In the genomic region with DNA sequence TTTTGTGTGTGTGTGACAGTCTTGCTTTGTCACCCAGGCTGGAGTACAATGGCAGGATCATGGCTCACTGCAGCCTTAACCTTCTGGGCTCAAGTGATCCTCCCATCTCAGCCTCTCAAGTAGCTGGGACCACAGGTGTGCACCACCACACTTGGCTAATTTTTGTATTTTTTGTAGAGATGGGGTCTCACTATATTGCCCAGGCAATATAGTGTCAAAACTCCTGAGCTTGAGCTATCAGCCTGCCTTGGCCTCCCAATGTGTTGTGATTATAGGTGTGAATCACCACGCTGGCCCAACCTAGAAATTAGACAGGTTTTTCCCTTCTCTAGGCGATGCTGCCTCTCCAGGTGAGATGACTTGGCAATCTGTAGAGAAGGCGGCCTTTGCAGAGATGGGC, we compare ENCODE assay signal across 7 cellular contexts.
A peak's percentile ranks its signal among the peaks of the same experiment; 100 is the strongest.
DNase-seq lines count a peak whose midpoint lies in the region; ATAC-seq, FAIRE-seq and TF ChIP-seq lines count a peak whose summit lies in the region.
"Not testable (repeated sequence)": the region's sequence is repeated elsewhere in the genome, so short reads cannot be mapped to it uniquely, and the experiment has no call there.

No MANE protein-coding gene starts in this region.

- not testable (repeated sequence) for H3K4me2 ChIP-seq in HepG2 (ENCODE audit: low read depth, low read length); mesendoderm (ENCODE audit: low read length)

- H2BK5ac ChIP-seq in mesendoderm (ENCODE audit: low read length), result not testable (repeated sequence)

- CTCF ChIA-PET in HEK293 (lab: Yijun Ruan, JAX); HepG2 (lab: Yijun Ruan, JAX; ENCODE audit: low intra/inter-chr PET ratio, low total read pairs): not testable (repeated sequence)

- TF ChIP-seq CTCF in CD14-positive monocyte (IDR thresholded peaks at IDR 0.05); HEK293 (tag by site-specific recombination; IDR thresholded peaks at IDR 0.05); VCaP (conservative IDR thresholded peaks at IDR 0.05); epithelial cell of esophagus (IDR thresholded peaks at IDR 0.05; ENCODE audit: insufficient read depth, low read depth, low read length, missing control alignments); HepG2 (CRISPR knock-in tag; IDR thresholded peaks at IDR 0.05); spleen (IDR thresholded peaks at IDR 0.05 in 8 of 11, conservative IDR thresholded peaks at IDR 0.05 in 3 of 11): not testable (repeated sequence)

- H4K5ac ChIP-seq in mesendoderm (ENCODE audit: low read length), result not testable (repeated sequence)

- H3K9me3 ChIP-seq in HEK293 (ENCODE audit: control insufficient read depth, insufficient read depth, low read depth, low read length); HepG2 (ENCODE audit: low read length); spleen: not testable (repeated sequence)

- in situ Hi-C loops in HepG2 (cut with HindIII; ENCODE audit: extremely low pct_ligation_motif_present, low pct_unique_long_range_greater_than_20kb), result not testable (repeated sequence)

- not testable (repeated sequence) for H3K27me3 ChIP-seq in HepG2 (ENCODE audit: control insufficient read depth in 1 of 2, insufficient read depth in 2 of 2, low read length in 2 of 2); mesendoderm (ENCODE audit: insufficient read depth, low read length, poor library complexity); spleen (replicated peaks in 1 of 7)

- not testable (repeated sequence) for BruUV-seq in HepG2 (replicated peaks; lab: Mats Ljungman, UMichigan)

- TF ChIP-seq EP300 in HepG2 (IDR thresholded peaks at IDR 0.05; ENCODE audit: low read depth in 2 of 2, low read length in 2 of 2); HepG2 (CRISPR knock-in tag; IDR thresholded peaks at IDR 0.05; ENCODE audit: borderline replicate concordance): not testable (repeated sequence)

- ATAC-seq in HepG2, result not testable (repeated sequence)

- H3K18ac ChIP-seq in mesendoderm (ENCODE audit: low read length), result not testable (repeated sequence)

- H2AK5ac ChIP-seq in mesendoderm (ENCODE audit: low read length), result not testable (repeated sequence)

- not testable (repeated sequence) for H2AFZ ChIP-seq in HepG2 (ENCODE audit: low read length)

- H4K20me1 ChIP-seq in HepG2 (ENCODE audit: insufficient read depth, low read length), result not testable (repeated sequence)

- intact Hi-C loops in CD14-positive monocyte (cut with micrococcal nuclease); HepG2 (cut with micrococcal nuclease; ENCODE audit: unreplicated experiment); spleen (cut with DNase I; ENCODE audit: low total_unique reads): not testable (repeated sequence)

- not testable (repeated sequence) for H3K9me3 Mint-ChIP-seq in CD14-positive monocyte

- H3K4me1 Mint-ChIP-seq in CD14-positive monocyte, result peaks cover 36% of the 10 kb centered on the region

- H4K8ac ChIP-seq in mesendoderm (ENCODE audit: low read depth, low read length), result not testable (repeated sequence)

- not testable (repeated sequence) for H3K56ac ChIP-seq in mesendoderm (ENCODE audit: low read length)

- not testable (repeated sequence) for FAIRE-seq in HepG2 (lab: Jason Lieb, UNC)

- not testable (repeated sequence) for H3K9ac ChIP-seq in HepG2 (ENCODE audit: insufficient read depth, low read depth, low read length); mesendoderm (ENCODE audit: low read length)

- not testable (repeated sequence) for H3K36me3 ChIP-seq in HEK293 (ENCODE audit: control insufficient read depth in 2 of 2, insufficient read depth in 1 of 2, low read length in 2 of 2); HepG2 (replicated peaks in 1 of 2; ENCODE audit: control insufficient read depth in 1 of 2, insufficient read depth in 2 of 2, low read length in 2 of 2); mesendoderm (ENCODE audit: control insufficient read depth, insufficient read depth, low read length); spleen

- H2BK120ac ChIP-seq in mesendoderm (ENCODE audit: low read depth, low read length), result not testable (repeated sequence)

- DNase-seq in CD14-positive monocyte (ENCODE audit: low spot score); HepG2 (ENCODE audit: low spot score); mesendoderm; spleen: not testable (repeated sequence)
- peak; percentile 19 for DNase-seq in epithelial cell of esophagus (ENCODE audit: low read depth)

- H3K27me3 Mint-ChIP-seq in CD14-positive monocyte (ENCODE audit: low read depth in 3 of 3), result not testable (repeated sequence)

- not testable (repeated sequence) for H3K79me1 ChIP-seq in mesendoderm (ENCODE audit: low read length)

- not testable (repeated sequence) for H3K4me3 ChIP-seq in HEK293 (ENCODE audit: low read depth, low read length); epithelial cell of esophagus (ENCODE audit: low read length); HepG2 (replicated peaks in 1 of 3; ENCODE audit: insufficient read depth in 1 of 3, low read depth in 2 of 3, low read length in 3 of 3); mesendoderm (ENCODE audit: low read length); spleen

- H2BK15ac ChIP-seq in mesendoderm (replicated peaks; ENCODE audit: low read depth), result not testable (repeated sequence)

- not testable (repeated sequence) for H3K36me3 Mint-ChIP-seq in CD14-positive monocyte

- H3K4me3 Mint-ChIP-seq in CD14-positive monocyte, result not testable (repeated sequence)

- peak overlapping the region; percentile 33 for H3K23ac ChIP-seq in mesendoderm (ENCODE audit: low read length)

- POLR2A ChIA-PET in HEK293 (lab: Yijun Ruan, JAX), result not testable (repeated sequence)
- POLR2A ChIA-PET in HepG2 (lab: Yijun Ruan, JAX), result interaction anchor here (0.7 kb wide), 1 partner anchor 10 kb away, joined by 3 read pairs; no protein-coding TSS in a partner anchor

- H3K79me2 ChIP-seq in HepG2 (ENCODE audit: insufficient read depth, low read length); mesendoderm (ENCODE audit: control insufficient read depth, insufficient read depth, low read length): not testable (repeated sequence)

- 100% methylated on average over 3 of the region's 3 CpGs for WGBS in HepG2 (ENCODE audit: low lambda C conversion rate)
- no CpG with 5 or more reads among the region's 3 CpGs for WGBS in mesendoderm (ENCODE audit: extremely low coverage, insufficient coverage, low lambda C conversion rate)
- WGBS in spleen, 5 donors, result 90 to 97% (median 90%) methylated on average over 3 of the region's 3 CpGs

- H3K27ac Mint-ChIP-seq in CD14-positive monocyte, result peak overlapping the region in 6 of 7 donors; percentile 2 to 81 (median 51)

- not testable (repeated sequence) for H3K4ac ChIP-seq in mesendoderm (ENCODE audit: low read depth, low read length)

- H3K4me1 ChIP-seq in HEK293 (ENCODE audit: control insufficient read depth, insufficient read depth, low read length); mesendoderm (ENCODE audit: control insufficient read depth, low read depth, low read length); spleen: not testable (repeated sequence)
- H3K4me1 ChIP-seq in HepG2 (ENCODE audit: insufficient read depth, low read length), result peaks cover 88% of the 10 kb centered on the region

- not testable (repeated sequence) for H3K27ac ChIP-seq in HEK293 (ENCODE audit: extremely low read depth, low read depth, low read length); mesendoderm (ENCODE audit: low read depth, low read length)
- H3K27ac ChIP-seq in VCaP (peak overlapping the region; percentile 50; the same call in 1 of the 2 replicates), HepG2 (ENCODE audit: extremely low read length, insufficient read depth, low read length) (peak overlapping the region; percentile 97), spleen (peak overlapping the region in 5 of 8 donors; percentile 42 to 67 (median 59))

- TF ChIP-seq POLR2A in HepG2 (IDR thresholded peaks at IDR 0.05; ENCODE audit: insufficient read depth in 1 of 2, low read depth in 2 of 2, low read length in 2 of 2); spleen (IDR thresholded peaks at IDR 0.05): not testable (repeated sequence)

- not testable (repeated sequence) for TF ChIP-seq RAD21 in HepG2 (CRISPR knock-in tag; IDR thresholded peaks at IDR 0.05)

TF ChIP-seq in HEK293, 187 proteins besides CTCF, POLR2A, EP300 and RAD21 (continues in another document):
- TF ChIP-seq ZNF580 (tag by site-specific recombination; IDR thresholded peaks at IDR 0.05), result 0 out of 2 replicates have a peak, but pooled peaks have one; percentile 11

TF ChIP-seq in HepG2, 621 proteins besides CTCF, POLR2A, EP300 and RAD21:
- peak; percentile 34; the same call in 1 of the 2 replicates for TF ChIP-seq ZNF460 (CRISPR knock-in tag; IDR thresholded peaks at IDR 0.05; ENCODE audit: borderline replicate concordance)
- TF ChIP-seq ZNF121 (CRISPR knock-in tag; IDR thresholded peaks at IDR 0.05), result peak; percentile 88
- TF ChIP-seq ZMYM3 (CRISPR knock-in tag; IDR thresholded peaks at IDR 0.05), result 0 out of 2 replicates have a peak, but pooled peaks have one; percentile 18
